1 cellular context compared by ENCODE assay signal in the genomic region with DNA sequence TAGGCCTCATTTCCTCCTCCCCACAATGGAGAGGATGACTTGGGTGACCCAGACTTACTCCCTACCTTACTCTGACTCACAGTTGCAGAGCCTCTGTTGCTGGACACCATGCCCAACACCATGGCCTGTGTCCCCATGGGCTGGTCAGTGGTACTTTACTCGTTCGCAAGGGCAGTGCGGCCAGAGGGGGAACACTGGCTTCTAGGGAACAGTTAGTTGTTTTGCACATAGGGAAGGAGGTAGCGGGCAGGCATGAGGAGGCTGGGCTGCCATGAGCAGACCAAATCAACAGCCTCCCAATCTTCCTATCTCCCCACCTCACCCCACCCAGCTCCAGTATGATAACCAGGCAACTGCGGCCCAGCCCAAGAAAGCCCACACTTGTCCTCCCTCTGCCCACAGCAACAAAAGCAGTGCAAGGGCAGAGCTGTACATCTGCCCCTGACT.
TF ChIP-seq lines count a peak whose summit lies in the region.

No MANE protein-coding gene starts in this region.

TF ChIP-seq in K562, 482 proteins besides CTCF, POLR2A, EP300 and RAD21 (continues in another document):
- 0 out of 2 replicates have a peak, but pooled peaks have one; percentile 35 for TF ChIP-seq CAMTA2 (CRISPR knock-in tag; conservative IDR thresholded peaks at IDR 0.05)
- no peak for TF ChIP-seq FOS (IDR thresholded peaks at IDR 0.05; ENCODE audit: extremely low read depth, insufficient read length)
- TF ChIP-seq ZSCAN29 (IDR thresholded peaks at IDR 0.05): no peak
- TF ChIP-seq CHD1 (IDR thresholded peaks at IDR 0.05; ENCODE audit: low read length): peak; percentile 2
- TF ChIP-seq, protein P1, sequence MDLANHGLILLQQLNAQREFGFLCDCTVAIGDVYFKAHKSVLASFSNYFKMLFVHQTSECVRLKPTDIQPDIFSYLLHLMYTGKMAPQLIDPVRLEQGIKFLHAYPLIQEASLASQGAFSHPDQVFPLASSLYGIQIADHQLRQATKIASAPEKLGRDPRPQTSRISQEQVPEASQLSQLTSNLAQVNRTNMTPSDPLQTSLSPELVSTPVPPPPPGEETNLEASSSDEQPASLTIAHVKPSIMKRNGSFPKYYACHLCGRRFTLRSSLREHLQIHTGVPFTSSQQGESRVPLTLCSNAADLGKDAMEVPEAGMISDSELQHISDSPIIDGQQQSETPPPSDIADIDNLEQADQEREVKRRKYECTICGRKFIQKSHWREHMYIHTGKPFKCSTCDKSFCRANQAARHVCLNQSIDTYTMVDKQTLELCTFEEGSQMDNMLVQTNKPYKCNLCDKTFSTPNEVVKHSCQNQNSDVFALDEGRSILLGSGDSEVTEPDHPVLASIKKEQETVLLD (IDR thresholded peaks at IDR 0.05): peak; percentile 41; the same call in 1 of the 2 replicates
- TF ChIP-seq, protein P2, sequence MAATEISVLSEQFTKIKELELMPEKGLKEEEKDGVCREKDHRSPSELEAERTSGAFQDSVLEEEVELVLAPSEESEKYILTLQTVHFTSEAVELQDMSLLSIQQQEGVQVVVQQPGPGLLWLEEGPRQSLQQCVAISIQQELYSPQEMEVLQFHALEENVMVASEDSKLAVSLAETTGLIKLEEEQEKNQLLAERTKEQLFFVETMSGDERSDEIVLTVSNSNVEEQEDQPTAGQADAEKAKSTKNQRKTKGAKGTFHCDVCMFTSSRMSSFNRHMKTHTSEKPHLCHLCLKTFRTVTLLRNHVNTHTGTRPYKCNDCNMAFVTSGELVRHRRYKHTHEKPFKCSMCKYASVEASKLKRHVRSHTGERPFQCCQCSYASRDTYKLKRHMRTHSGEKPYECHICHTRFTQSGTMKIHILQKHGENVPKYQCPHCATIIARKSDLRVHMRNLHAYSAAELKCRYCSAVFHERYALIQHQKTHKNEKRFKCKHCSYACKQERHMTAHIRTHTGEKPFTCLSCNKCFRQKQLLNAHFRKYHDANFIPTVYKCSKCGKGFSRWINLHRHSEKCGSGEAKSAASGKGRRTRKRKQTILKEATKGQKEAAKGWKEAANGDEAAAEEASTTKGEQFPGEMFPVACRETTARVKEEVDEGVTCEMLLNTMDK (IDR thresholded peaks at IDR 0.05; ENCODE audit: borderline replicate concordance, insufficient read depth, low read depth, low read length, poor library complexity, severe bottlenecking): no peak
- peak; percentile 59; the same call in 1 of the 2 replicates for TF ChIP-seq TAL1 (IDR thresholded peaks at IDR 0.05)
- TF ChIP-seq NCOA6 (IDR thresholded peaks at IDR 0.05): no peak
- TF ChIP-seq ZNF766 (CRISPR knock-in tag; conservative IDR thresholded peaks at IDR 0.05): 0 out of 2 replicates have a peak, but pooled peaks have one; percentile 67
- peak; percentile 53; the same call in 1 of the 2 replicates for TF ChIP-seq FOSL1 (tag; conservative IDR thresholded peaks at IDR 0.05)
- TF ChIP-seq TEAD2 (tag; IDR thresholded peaks at IDR 0.05): no peak
- no peak for TF ChIP-seq PRPF4 (IDR thresholded peaks at IDR 0.05; ENCODE audit: insufficient read depth, low read depth, low read length, poor library complexity, severe bottlenecking)
- TF ChIP-seq NR2C1 (IDR thresholded peaks at IDR 0.05): no peak
- 0 out of 2 replicates have a peak, but pooled peaks have one; percentile 8 for TF ChIP-seq NR2C1 (tag; IDR thresholded peaks at IDR 0.05)
- TF ChIP-seq, protein P3, sequence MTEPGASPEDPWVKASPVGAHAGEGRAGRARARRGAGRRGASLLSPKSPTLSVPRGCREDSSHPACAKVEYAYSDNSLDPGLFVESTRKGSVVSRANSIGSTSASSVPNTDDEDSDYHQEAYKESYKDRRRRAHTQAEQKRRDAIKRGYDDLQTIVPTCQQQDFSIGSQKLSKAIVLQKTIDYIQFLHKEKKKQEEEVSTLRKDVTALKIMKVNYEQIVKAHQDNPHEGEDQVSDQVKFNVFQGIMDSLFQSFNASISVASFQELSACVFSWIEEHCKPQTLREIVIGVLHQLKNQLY (CRISPR knock-in tag; conservative IDR thresholded peaks at IDR 0.05): no peak
- TF ChIP-seq RCOR1 (IDR thresholded peaks at IDR 0.05; ENCODE audit: borderline replicate concordance in 1 of 2, low read depth in 2 of 2, low read length in 2 of 2): peak in 1 of 2 experiments; percentile 75; a peak in 2 of 4 replicates
- TF ChIP-seq TCF3 (CRISPR knock-in tag; IDR thresholded peaks at IDR 0.05): peak; percentile 76
- TF ChIP-seq, protein P4, sequence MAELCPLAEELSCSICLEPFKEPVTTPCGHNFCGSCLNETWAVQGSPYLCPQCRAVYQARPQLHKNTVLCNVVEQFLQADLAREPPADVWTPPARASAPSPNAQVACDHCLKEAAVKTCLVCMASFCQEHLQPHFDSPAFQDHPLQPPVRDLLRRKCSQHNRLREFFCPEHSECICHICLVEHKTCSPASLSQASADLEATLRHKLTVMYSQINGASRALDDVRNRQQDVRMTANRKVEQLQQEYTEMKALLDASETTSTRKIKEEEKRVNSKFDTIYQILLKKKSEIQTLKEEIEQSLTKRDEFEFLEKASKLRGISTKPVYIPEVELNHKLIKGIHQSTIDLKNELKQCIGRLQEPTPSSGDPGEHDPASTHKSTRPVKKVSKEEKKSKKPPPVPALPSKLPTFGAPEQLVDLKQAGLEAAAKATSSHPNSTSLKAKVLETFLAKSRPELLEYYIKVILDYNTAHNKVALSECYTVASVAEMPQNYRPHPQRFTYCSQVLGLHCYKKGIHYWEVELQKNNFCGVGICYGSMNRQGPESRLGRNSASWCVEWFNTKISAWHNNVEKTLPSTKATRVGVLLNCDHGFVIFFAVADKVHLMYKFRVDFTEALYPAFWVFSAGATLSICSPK (IDR thresholded peaks at IDR 0.05; ENCODE audit: borderline replicate concordance): no peak
- TF ChIP-seq MXI1 (IDR thresholded peaks at IDR 0.05; ENCODE audit: low read depth, low read length): no peak
- TF ChIP-seq, protein P5, sequence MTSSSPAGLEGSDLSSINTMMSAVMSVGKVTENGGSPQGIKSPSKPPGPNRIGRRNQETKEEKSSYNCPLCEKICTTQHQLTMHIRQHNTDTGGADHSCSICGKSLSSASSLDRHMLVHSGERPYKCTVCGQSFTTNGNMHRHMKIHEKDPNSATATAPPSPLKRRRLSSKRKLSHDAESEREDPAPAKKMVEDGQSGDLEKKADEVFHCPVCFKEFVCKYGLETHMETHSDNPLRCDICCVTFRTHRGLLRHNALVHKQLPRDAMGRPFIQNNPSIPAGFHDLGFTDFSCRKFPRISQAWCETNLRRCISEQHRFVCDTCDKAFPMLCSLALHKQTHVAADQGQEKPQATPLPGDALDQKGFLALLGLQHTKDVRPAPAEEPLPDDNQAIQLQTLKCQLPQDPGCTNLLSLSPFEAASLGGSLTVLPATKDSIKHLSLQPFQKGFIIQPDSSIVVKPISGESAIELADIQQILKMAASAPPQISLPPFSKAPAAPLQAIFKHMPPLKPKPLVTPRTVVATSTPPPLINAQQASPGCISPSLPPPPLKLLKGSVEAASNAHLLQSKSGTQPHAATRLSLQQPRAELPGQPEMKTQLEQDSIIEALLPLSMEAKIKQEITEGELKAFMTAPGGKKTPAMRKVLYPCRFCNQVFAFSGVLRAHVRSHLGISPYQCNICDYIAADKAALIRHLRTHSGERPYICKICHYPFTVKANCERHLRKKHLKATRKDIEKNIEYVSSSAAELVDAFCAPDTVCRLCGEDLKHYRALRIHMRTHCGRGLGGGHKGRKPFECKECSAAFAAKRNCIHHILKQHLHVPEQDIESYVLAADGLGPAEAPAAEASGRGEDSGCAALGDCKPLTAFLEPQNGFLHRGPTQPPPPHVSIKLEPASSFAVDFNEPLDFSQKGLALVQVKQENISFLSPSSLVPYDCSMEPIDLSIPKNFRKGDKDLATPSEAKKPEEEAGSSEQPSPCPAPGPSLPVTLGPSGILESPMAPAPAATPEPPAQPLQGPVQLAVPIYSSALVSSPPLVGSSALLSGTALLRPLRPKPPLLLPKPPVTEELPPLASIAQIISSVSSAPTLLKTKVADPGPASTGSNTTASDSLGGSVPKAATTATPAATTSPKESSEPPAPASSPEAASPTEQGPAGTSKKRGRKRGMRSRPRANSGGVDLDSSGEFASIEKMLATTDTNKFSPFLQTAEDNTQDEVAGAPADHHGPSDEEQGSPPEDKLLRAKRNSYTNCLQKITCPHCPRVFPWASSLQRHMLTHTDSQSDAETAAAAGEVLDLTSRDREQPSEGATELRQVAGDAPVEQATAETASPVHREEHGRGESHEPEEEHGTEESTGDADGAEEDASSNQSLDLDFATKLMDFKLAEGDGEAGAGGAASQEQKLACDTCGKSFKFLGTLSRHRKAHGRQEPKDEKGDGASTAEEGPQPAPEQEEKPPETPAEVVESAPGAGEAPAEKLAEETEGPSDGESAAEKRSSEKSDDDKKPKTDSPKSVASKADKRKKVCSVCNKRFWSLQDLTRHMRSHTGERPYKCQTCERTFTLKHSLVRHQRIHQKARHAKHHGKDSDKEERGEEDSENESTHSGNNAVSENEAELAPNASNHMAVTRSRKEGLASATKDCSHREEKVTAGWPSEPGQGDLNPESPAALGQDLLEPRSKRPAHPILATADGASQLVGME (CRISPR knock-in tag; IDR thresholded peaks at IDR 0.05): no peak
- TF ChIP-seq NEUROD1 (IDR thresholded peaks at IDR 0.05; ENCODE audit: borderline replicate concordance, low read depth, low read length, partially characterized antibody): peak; percentile 23
- TF ChIP-seq NR1H2 (CRISPR knock-in tag; IDR thresholded peaks at IDR 0.05): no peak
- TF ChIP-seq EHMT2 (IDR thresholded peaks at IDR 0.05): no peak; the same call in 1 of the 2 replicates
- TF ChIP-seq MEF2D (tag; conservative IDR thresholded peaks at IDR 0.05; ENCODE audit: low read depth): 0 out of 2 replicates have a peak, but pooled peaks have one; percentile 12
- no peak for TF ChIP-seq NCOA2 (IDR thresholded peaks at IDR 0.05; ENCODE audit: partially characterized antibody in 2 of 2)
- peak; percentile 81 for TF ChIP-seq MYNN (IDR thresholded peaks at IDR 0.05)
- TF ChIP-seq MYNN (CRISPR knock-in tag; IDR thresholded peaks at IDR 0.05): no peak
- TF ChIP-seq, protein P6, sequence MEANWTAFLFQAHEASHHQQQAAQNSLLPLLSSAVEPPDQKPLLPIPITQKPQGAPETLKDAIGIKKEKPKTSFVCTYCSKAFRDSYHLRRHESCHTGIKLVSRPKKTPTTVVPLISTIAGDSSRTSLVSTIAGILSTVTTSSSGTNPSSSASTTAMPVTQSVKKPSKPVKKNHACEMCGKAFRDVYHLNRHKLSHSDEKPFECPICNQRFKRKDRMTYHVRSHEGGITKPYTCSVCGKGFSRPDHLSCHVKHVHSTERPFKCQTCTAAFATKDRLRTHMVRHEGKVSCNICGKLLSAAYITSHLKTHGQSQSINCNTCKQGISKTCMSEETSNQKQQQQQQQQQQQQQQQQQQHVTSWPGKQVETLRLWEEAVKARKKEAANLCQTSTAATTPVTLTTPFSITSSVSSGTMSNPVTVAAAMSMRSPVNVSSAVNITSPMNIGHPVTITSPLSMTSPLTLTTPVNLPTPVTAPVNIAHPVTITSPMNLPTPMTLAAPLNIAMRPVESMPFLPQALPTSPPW (CRISPR knock-in tag; IDR thresholded peaks at IDR 0.05): peak; percentile 43
- TF ChIP-seq KDM4B (IDR thresholded peaks at IDR 0.05; ENCODE audit: borderline replicate concordance in 2 of 2, low read depth in 1 of 2): 0 out of 4 replicates have a peak, but pooled peaks of 1 of the 2 experiments have one; percentile 56
- no peak for TF ChIP-seq WHSC1 (IDR thresholded peaks at IDR 0.05; ENCODE audit: low read length)
- no peak for TF ChIP-seq NR4A1 (CRISPR knock-in tag; IDR thresholded peaks at IDR 0.05)
- TF ChIP-seq NR4A1 (tag; IDR thresholded peaks at IDR 0.05): 0 out of 2 replicates have a peak, but pooled peaks have one; percentile 21
- peak; percentile 38 for TF ChIP-seq DPF2 (IDR thresholded peaks at IDR 0.05)
- 0 out of 2 replicates have a peak, but pooled peaks have one; percentile 33 for TF ChIP-seq ZBTB17 (CRISPR knock-in tag; IDR thresholded peaks at IDR 0.05)
- TF ChIP-seq ARID1B (IDR thresholded peaks at IDR 0.05): peak; percentile 80
- TF ChIP-seq, protein P7, sequence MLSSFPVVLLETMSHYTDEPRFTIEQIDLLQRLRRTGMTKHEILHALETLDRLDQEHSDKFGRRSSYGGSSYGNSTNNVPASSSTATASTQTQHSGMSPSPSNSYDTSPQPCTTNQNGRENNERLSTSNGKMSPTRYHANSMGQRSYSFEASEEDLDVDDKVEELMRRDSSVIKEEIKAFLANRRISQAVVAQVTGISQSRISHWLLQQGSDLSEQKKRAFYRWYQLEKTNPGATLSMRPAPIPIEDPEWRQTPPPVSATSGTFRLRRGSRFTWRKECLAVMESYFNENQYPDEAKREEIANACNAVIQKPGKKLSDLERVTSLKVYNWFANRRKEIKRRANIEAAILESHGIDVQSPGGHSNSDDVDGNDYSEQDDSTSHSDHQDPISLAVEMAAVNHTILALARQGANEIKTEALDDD (IDR thresholded peaks at IDR 0.05): peak; percentile 80
- no peak for TF ChIP-seq HNRNPL (IDR thresholded peaks at IDR 0.05; ENCODE audit: low read depth, low read length)
- TF ChIP-seq, protein P8, sequence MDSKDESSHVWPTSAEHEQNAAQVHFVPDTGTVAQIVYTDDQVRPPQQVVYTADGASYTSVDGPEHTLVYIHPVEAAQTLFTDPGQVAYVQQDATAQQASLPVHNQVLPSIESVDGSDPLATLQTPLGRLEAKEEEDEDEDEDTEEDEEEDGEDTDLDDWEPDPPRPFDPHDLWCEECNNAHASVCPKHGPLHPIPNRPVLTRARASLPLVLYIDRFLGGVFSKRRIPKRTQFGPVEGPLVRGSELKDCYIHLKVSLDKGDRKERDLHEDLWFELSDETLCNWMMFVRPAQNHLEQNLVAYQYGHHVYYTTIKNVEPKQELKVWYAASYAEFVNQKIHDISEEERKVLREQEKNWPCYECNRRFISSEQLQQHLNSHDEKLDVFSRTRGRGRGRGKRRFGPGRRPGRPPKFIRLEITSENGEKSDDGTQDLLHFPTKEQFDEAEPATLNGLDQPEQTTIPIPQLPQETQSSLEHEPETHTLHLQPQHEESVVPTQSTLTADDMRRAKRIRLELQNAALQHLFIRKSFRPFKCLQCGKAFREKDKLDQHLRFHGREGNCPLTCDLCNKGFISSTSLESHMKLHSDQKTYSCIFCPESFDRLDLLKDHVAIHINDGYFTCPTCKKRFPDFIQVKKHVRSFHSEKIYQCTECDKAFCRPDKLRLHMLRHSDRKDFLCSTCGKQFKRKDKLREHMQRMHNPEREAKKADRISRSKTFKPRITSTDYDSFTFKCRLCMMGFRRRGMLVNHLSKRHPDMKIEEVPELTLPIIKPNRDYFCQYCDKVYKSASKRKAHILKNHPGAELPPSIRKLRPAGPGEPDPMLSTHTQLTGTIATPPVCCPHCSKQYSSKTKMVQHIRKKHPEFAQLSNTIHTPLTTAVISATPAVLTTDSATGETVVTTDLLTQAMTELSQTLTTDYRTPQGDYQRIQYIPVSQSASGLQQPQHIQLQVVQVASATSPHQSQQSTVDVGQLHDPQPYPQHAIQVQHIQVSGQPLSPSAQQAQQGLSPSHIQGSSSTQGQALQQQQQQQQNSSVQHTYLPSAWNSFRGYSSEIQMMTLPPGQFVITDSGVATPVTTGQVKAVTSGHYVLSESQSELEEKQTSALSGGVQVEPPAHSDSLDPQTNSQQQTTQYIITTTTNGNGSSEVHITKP (IDR thresholded peaks at IDR 0.05; ENCODE audit: partially characterized antibody): no peak
